In the genomic region with DNA sequence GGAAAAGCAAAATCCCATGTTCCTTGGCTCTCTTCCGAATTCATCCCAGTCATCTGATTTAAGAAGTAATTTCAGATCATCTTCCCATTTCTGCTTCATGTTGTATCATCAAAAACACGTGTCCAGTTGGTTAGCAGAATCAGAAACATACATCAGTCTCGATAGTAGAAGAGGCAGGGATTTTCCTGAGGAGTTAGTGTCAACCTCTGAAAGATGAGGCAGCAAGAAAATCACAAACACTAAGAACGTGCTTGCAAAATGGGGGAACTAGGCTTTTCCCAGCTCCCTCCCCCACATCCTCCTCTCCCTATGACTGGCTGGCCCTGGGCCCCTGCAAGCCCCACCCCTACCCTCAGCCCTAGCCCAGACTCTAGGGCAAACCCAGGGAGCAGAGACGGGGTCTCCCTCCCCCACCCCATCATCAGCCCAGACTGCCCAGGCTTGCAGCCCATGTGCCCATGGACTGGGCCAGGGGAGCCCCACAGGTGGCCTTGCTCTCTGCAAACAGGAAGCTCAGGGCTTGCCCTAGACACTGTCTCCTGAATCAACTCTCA, we compare ENCODE assay signal across 1 cellular context.
TF ChIP-seq lines count a peak whose summit lies in the region.

No MANE protein-coding gene starts in this region.

TF ChIP-seq in GM12878, 131 proteins besides CTCF, POLR2A, EP300 and RAD21 (continued from another document and continues in another):
- TF ChIP-seq, protein P1, sequence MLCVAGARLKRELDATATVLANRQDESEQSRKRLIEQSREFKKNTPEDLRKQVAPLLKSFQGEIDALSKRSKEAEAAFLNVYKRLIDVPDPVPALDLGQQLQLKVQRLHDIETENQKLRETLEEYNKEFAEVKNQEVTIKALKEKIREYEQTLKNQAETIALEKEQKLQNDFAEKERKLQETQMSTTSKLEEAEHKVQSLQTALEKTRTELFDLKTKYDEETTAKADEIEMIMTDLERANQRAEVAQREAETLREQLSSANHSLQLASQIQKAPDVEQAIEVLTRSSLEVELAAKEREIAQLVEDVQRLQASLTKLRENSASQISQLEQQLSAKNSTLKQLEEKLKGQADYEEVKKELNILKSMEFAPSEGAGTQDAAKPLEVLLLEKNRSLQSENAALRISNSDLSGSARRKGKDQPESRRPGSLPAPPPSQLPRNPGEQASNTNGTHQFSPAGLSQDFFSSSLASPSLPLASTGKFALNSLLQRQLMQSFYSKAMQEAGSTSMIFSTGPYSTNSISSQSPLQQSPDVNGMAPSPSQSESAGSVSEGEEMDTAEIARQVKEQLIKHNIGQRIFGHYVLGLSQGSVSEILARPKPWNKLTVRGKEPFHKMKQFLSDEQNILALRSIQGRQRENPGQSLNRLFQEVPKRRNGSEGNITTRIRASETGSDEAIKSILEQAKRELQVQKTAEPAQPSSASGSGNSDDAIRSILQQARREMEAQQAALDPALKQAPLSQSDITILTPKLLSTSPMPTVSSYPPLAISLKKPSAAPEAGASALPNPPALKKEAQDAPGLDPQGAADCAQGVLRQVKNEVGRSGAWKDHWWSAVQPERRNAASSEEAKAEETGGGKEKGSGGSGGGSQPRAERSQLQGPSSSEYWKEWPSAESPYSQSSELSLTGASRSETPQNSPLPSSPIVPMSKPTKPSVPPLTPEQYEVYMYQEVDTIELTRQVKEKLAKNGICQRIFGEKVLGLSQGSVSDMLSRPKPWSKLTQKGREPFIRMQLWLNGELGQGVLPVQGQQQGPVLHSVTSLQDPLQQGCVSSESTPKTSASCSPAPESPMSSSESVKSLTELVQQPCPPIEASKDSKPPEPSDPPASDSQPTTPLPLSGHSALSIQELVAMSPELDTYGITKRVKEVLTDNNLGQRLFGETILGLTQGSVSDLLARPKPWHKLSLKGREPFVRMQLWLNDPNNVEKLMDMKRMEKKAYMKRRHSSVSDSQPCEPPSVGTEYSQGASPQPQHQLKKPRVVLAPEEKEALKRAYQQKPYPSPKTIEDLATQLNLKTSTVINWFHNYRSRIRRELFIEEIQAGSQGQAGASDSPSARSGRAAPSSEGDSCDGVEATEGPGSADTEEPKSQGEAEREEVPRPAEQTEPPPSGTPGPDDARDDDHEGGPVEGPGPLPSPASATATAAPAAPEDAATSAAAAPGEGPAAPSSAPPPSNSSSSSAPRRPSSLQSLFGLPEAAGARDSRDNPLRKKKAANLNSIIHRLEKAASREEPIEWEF (IDR thresholded peaks at IDR 0.05; ENCODE audit: insufficient replicate concordance, low read depth, low read length), result no peak
- TF ChIP-seq, protein P2, sequence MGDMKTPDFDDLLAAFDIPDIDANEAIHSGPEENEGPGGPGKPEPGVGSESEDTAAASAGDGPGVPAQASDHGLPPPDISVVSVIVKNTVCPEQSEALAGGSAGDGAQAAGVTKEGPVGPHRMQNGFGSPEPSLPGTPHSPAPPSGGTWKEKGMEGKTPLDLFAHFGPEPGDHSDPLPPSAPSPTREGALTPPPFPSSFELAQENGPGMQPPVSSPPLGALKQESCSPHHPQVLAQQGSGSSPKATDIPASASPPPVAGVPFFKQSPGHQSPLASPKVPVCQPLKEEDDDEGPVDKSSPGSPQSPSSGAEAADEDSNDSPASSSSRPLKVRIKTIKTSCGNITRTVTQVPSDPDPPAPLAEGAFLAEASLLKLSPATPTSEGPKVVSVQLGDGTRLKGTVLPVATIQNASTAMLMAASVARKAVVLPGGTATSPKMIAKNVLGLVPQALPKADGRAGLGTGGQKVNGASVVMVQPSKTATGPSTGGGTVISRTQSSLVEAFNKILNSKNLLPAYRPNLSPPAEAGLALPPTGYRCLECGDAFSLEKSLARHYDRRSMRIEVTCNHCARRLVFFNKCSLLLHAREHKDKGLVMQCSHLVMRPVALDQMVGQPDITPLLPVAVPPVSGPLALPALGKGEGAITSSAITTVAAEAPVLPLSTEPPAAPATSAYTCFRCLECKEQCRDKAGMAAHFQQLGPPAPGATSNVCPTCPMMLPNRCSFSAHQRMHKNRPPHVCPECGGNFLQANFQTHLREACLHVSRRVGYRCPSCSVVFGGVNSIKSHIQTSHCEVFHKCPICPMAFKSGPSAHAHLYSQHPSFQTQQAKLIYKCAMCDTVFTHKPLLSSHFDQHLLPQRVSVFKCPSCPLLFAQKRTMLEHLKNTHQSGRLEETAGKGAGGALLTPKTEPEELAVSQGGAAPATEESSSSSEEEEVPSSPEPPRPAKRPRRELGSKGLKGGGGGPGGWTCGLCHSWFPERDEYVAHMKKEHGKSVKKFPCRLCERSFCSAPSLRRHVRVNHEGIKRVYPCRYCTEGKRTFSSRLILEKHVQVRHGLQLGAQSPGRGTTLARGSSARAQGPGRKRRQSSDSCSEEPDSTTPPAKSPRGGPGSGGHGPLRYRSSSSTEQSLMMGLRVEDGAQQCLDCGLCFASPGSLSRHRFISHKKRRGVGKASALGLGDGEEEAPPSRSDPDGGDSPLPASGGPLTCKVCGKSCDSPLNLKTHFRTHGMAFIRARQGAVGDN (IDR thresholded peaks at IDR 0.05), result peak; percentile 95
- peak; percentile 65; the same call in 1 of the 2 replicates for TF ChIP-seq GATAD2B (conservative IDR thresholded peaks at IDR 0.05; ENCODE audit: low read depth)
- TF ChIP-seq NRF1 (conservative IDR thresholded peaks at IDR 0.05; ENCODE audit: low read depth, low read length), result no peak
- peak; percentile 57; the same call in 1 of the 2 replicates for TF ChIP-seq RAD51 (IDR thresholded peaks at IDR 0.05)
- TF ChIP-seq DPF2 (IDR thresholded peaks at IDR 0.05), result no peak
- TF ChIP-seq HDAC6 (IDR thresholded peaks at IDR 0.05; ENCODE audit: unreplicated experiment), result no peak
- TF ChIP-seq YY1 (IDR thresholded peaks at IDR 0.05; ENCODE audit: low read depth, low read length), result peak; percentile 44; the same call in 1 of the 2 replicates
- TF ChIP-seq TAF1 (IDR thresholded peaks at IDR 0.05; ENCODE audit: borderline replicate concordance, low read depth, low read length), result no peak
- TF ChIP-seq RB1 (IDR thresholded peaks at IDR 0.05; ENCODE audit: borderline replicate concordance), result no peak
- TF ChIP-seq, protein P3, sequence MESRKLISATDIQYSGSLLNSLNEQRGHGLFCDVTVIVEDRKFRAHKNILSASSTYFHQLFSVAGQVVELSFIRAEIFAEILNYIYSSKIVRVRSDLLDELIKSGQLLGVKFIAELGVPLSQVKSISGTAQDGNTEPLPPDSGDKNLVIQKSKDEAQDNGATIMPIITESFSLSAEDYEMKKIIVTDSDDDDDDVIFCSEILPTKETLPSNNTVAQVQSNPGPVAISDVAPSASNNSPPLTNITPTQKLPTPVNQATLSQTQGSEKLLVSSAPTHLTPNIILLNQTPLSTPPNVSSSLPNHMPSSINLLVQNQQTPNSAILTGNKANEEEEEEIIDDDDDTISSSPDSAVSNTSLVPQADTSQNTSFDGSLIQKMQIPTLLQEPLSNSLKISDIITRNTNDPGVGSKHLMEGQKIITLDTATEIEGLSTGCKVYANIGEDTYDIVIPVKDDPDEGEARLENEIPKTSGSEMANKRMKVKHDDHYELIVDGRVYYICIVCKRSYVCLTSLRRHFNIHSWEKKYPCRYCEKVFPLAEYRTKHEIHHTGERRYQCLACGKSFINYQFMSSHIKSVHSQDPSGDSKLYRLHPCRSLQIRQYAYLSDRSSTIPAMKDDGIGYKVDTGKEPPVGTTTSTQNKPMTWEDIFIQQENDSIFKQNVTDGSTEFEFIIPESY (IDR thresholded peaks at IDR 0.05), result no peak
- TF ChIP-seq SUPT20H (IDR thresholded peaks at IDR 0.05; ENCODE audit: borderline replicate concordance, control insufficient read depth, low read depth, low read length), result no peak
- no peak for TF ChIP-seq CBFB (IDR thresholded peaks at IDR 0.05; ENCODE audit: low read depth)
- TF ChIP-seq, protein P4, sequence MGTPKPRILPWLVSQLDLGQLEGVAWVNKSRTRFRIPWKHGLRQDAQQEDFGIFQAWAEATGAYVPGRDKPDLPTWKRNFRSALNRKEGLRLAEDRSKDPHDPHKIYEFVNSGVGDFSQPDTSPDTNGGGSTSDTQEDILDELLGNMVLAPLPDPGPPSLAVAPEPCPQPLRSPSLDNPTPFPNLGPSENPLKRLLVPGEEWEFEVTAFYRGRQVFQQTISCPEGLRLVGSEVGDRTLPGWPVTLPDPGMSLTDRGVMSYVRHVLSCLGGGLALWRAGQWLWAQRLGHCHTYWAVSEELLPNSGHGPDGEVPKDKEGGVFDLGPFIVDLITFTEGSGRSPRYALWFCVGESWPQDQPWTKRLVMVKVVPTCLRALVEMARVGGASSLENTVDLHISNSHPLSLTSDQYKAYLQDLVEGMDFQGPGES (IDR thresholded peaks at IDR 0.05), result no peak
- TF ChIP-seq HDGF (IDR thresholded peaks at IDR 0.05), result peak; percentile 50; the same call in 1 of the 2 replicates
- no peak for TF ChIP-seq EZH2 (IDR thresholded peaks at IDR 0.05; ENCODE audit: borderline replicate concordance, control insufficient read depth, low read depth, low read length)
- no peak for TF ChIP-seq CBX5 (IDR thresholded peaks at IDR 0.05; ENCODE audit: low read depth)
- TF ChIP-seq LARP7 (IDR thresholded peaks at IDR 0.05), result no peak
- TF ChIP-seq, protein P5, sequence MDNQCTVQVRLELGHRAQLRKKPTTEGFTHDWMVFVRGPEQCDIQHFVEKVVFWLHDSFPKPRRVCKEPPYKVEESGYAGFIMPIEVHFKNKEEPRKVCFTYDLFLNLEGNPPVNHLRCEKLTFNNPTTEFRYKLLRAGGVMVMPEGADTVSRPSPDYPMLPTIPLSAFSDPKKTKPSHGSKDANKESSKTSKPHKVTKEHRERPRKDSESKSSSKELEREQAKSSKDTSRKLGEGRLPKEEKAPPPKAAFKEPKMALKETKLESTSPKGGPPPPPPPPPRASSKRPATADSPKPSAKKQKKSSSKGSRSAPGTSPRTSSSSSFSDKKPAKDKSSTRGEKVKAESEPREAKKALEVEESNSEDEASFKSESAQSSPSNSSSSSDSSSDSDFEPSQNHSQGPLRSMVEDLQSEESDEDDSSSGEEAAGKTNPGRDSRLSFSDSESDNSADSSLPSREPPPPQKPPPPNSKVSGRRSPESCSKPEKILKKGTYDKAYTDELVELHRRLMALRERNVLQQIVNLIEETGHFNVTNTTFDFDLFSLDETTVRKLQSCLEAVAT (IDR thresholded peaks at IDR 0.05), result peak; percentile 59; the same call in 1 of the 2 replicates
- 0 out of 2 replicates have a peak, but pooled peaks have one; percentile 10 for TF ChIP-seq SPI1 (IDR thresholded peaks at IDR 0.05; ENCODE audit: borderline replicate concordance, insufficient read depth, low read depth, low read length)
- TF ChIP-seq RUNX3 (IDR thresholded peaks at IDR 0.05; ENCODE audit: low read length), result peak; percentile 49
- no peak for TF ChIP-seq ZNF274 (IDR thresholded peaks at IDR 0.05; ENCODE audit: insufficient read depth, insufficient read length)
- TF ChIP-seq BRCA1 (IDR thresholded peaks at IDR 0.05; ENCODE audit: low read depth, low read length), result no peak
- peak; percentile 10 for TF ChIP-seq RELA (IDR thresholded peaks at IDR 0.05; ENCODE audit: borderline replicate concordance, partially characterized antibody)
- TF ChIP-seq, protein P6, sequence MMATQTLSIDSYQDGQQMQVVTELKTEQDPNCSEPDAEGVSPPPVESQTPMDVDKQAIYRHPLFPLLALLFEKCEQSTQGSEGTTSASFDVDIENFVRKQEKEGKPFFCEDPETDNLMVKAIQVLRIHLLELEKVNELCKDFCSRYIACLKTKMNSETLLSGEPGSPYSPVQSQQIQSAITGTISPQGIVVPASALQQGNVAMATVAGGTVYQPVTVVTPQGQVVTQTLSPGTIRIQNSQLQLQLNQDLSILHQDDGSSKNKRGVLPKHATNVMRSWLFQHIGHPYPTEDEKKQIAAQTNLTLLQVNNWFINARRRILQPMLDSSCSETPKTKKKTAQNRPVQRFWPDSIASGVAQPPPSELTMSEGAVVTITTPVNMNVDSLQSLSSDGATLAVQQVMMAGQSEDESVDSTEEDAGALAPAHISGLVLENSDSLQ (IDR thresholded peaks at IDR 0.05), result no peak
- no peak for TF ChIP-seq POLR2AphosphoS2 (IDR thresholded peaks at IDR 0.05; ENCODE audit: low read depth, low read length)
- TF ChIP-seq EED (IDR thresholded peaks at IDR 0.05; ENCODE audit: low read depth), result peak; percentile 85
- TF ChIP-seq, protein P7, sequence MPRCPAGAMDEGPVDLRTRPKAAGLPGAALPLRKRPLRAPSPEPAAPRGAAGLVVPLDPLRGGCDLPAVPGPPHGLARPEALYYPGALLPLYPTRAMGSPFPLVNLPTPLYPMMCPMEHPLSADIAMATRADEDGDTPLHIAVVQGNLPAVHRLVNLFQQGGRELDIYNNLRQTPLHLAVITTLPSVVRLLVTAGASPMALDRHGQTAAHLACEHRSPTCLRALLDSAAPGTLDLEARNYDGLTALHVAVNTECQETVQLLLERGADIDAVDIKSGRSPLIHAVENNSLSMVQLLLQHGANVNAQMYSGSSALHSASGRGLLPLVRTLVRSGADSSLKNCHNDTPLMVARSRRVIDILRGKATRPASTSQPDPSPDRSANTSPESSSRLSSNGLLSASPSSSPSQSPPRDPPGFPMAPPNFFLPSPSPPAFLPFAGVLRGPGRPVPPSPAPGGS (IDR thresholded peaks at IDR 0.05; ENCODE audit: borderline replicate concordance, insufficient read depth, low read depth, low read length, poor library complexity, severe bottlenecking), result no peak
- TF ChIP-seq, protein P8, sequence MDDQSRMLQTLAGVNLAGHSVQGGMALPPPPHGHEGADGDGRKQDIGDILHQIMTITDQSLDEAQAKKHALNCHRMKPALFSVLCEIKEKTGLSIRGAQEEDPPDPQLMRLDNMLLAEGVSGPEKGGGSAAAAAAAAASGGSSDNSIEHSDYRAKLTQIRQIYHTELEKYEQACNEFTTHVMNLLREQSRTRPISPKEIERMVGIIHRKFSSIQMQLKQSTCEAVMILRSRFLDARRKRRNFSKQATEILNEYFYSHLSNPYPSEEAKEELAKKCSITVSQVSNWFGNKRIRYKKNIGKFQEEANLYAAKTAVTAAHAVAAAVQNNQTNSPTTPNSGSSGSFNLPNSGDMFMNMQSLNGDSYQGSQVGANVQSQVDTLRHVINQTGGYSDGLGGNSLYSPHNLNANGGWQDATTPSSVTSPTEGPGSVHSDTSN (IDR thresholded peaks at IDR 0.05; ENCODE audit: insufficient replicate concordance, low read depth, low read length), result no peak
- peak; percentile 49 for TF ChIP-seq NFIC (IDR thresholded peaks at IDR 0.05; ENCODE audit: low read depth, low read length)
- no peak for TF ChIP-seq ZNF622 (IDR thresholded peaks at IDR 0.05)
- no peak for TF ChIP-seq CHD1 (IDR thresholded peaks at IDR 0.05; ENCODE audit: low read depth, low read length)
- no peak for TF ChIP-seq PAX5 (IDR thresholded peaks at IDR 0.05; ENCODE audit: borderline replicate concordance, low read depth, low read length)
- TF ChIP-seq, protein P9, sequence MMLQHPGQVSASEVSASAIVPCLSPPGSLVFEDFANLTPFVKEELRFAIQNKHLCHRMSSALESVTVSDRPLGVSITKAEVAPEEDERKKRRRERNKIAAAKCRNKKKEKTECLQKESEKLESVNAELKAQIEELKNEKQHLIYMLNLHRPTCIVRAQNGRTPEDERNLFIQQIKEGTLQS (IDR thresholded peaks at IDR 0.05; ENCODE audit: borderline replicate concordance, extremely low read depth, low read depth, low read length), result no peak
- TF ChIP-seq, protein P10, sequence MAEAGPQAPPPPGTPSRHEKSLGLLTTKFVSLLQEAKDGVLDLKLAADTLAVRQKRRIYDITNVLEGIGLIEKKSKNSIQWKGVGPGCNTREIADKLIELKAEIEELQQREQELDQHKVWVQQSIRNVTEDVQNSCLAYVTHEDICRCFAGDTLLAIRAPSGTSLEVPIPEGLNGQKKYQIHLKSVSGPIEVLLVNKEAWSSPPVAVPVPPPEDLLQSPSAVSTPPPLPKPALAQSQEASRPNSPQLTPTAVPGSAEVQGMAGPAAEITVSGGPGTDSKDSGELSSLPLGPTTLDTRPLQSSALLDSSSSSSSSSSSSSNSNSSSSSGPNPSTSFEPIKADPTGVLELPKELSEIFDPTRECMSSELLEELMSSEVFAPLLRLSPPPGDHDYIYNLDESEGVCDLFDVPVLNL (IDR thresholded peaks at IDR 0.05; ENCODE audit: low read depth, low read length), result no peak
- TF ChIP-seq IKZF2 (IDR thresholded peaks at IDR 0.05), result peak; percentile 80 to 88
- 0 out of 2 replicates have a peak, but pooled peaks have one; percentile 28 for TF ChIP-seq CREM (IDR thresholded peaks at IDR 0.05; ENCODE audit: low read depth)
